ENCODE assay signal across 19 cellular contexts in genomic region chr17:66460558-66460957, GRCh38.
DNase-seq lines count a peak whose midpoint lies in the region; ATAC-seq and TF ChIP-seq lines count a peak whose summit lies in the region.
"Had no signal": no experiment of that assay in that cellular context is flagged by ENCODE, and none has a peak within 500 bp of the region (broad histone marks: within the 10 kb centered on the region; RNA-seq: fewer than 3 reads in every experiment).

No MANE protein-coding gene starts in this region.

- CTCF ChIA-PET in RWPE1 (lab: Yijun Ruan, JAX), result no interaction called here
- CTCF ChIA-PET in WTC11 (lab: Charles Lee), result no interaction called here

- DNase-seq in CD14-positive monocyte (ENCODE audit: low spot score) (no peak), RWPE1 (ENCODE audit: low spot score) (no peak), foreskin keratinocyte (peak in 1 of 2 donors; percentile 17), NCI-H2107 treated with DMSO at 0.1 percent for 48 hours (lab: John Stamatoyannopoulos, UW; ENCODE audit: unreplicated experiment) (no peak), WTC11 (ENCODE audit: low spot score) (no peak), type B pancreatic cell (ENCODE audit: extremely low spot score, unreplicated experiment) (no peak)
- DNase-seq: aorta; CD8-positive, alpha-beta T cell; cerebellar nuclear complex; heart left ventricle; naive thymus-derived CD4-positive, alpha-beta T cell; NCI-H1930; NCI-H446 treated with DMSO at 0.1 percent for 48 hours; stimulated activated CD4-positive, alpha-beta T cell treated with anti-CD3 and anti-CD28 coated beads, Interleukin-4, amount 100 ng/mL, for 24 hours; T-cell had no signal

- H3K27me3 Mint-ChIP-seq in CD14-positive monocyte (ENCODE audit: low read depth in 3 of 3) (no peaks in the 10 kb centered on the region), WTC11 (ENCODE audit: low read depth) (peaks cover 50% of the 10 kb centered on the region), type B pancreatic cell (no peaks in the 10 kb centered on the region)
- H3K27me3 Mint-ChIP-seq: naive thymus-derived CD4-positive, alpha-beta T cell; T-cell had no signal

- H3K4me3 ChIP-seq in skeletal muscle satellite cell (ENCODE audit: low read length), result peak overlapping the region; percentile 10
- H3K4me3 ChIP-seq: heart left ventricle, K562 had no signal

- H3K27ac Mint-ChIP-seq in CD14-positive monocyte (peak overlapping the region; percentile 84 to 93 (median 89)), WTC11 (no peak overlapping the region), type B pancreatic cell (no peak overlapping the region)
- H3K27ac Mint-ChIP-seq: CD8-positive, alpha-beta T cell had no signal

- ATAC-seq in foreskin keratinocyte (no peak), HG03460 (IDR thresholded peaks at IDR 0.05; ENCODE audit: unreplicated experiment) (no peak), WTC11 (no peak)
- ATAC-seq: CD8-positive, alpha-beta T cell; K562; T-cell had no signal

- intact Hi-C loops in CD14-positive monocyte (cut with micrococcal nuclease), result loop anchor here in 1 of 2 donors (1.0 kb wide), 1 partner anchor 8 kb away; no protein-coding TSS in a partner anchor

- peaks cover 39% of the 10 kb centered on the region for H3K4me1 ChIP-seq in foreskin keratinocyte
- H3K4me1 ChIP-seq in skeletal muscle satellite cell (ENCODE audit: control insufficient read depth, insufficient read depth, low read length), result peaks cover 49% of the 10 kb centered on the region
- H3K4me1 ChIP-seq: parathyroid adenoma had no signal

- H3K9me3 Mint-ChIP-seq in CD14-positive monocyte (peaks cover 7 to 13% (median 11%) of the 10 kb centered on the region in 7 donors), WTC11 (peaks cover 10% of the 10 kb centered on the region), type B pancreatic cell (no peaks in the 10 kb centered on the region)

- TF ChIP-seq CTCF in CD14-positive monocyte (IDR thresholded peaks at IDR 0.05), result no peak
- no peak for TF ChIP-seq CTCF in RWPE1 (conservative IDR thresholded peaks at IDR 0.05; ENCODE audit: low read depth)
- TF ChIP-seq CTCF in foreskin keratinocyte (conservative IDR thresholded peaks at IDR 0.05), result no peak
- TF ChIP-seq CTCF in WTC11 (IDR thresholded peaks at IDR 0.05), result no peak
- TF ChIP-seq CTCF in type B pancreatic cell (conservative IDR thresholded peaks at IDR 0.05), result no peak

- H3K4me1 Mint-ChIP-seq in CD14-positive monocyte (peaks cover 55% of the 10 kb centered on the region), WTC11 (peaks cover under 1% of the 10 kb centered on the region; the same call in 1 of the 2 replicates), type B pancreatic cell (ENCODE audit: unreplicated experiment) (peaks cover 12% of the 10 kb centered on the region)

- no peaks in the 10 kb centered on the region for H3K9me3 ChIP-seq in skeletal muscle satellite cell (replicated peaks; ENCODE audit: low read length)

- H3K4me3 Mint-ChIP-seq in CD14-positive monocyte (peak overlapping the region in 1 of 2 donors; percentile 39), WTC11 (no peak overlapping the region), type B pancreatic cell (no peak overlapping the region)
- H3K4me3 Mint-ChIP-seq: CD8-positive, alpha-beta T cell; T-cell had no signal

- peaks cover 3% of the 10 kb centered on the region for H3K36me3 ChIP-seq in skeletal muscle satellite cell (ENCODE audit: insufficient read depth, low read length)
- H3K36me3 ChIP-seq: heart left ventricle had no signal

- peak overlapping the region; percentile 53 for H3K4me2 ChIP-seq in skeletal muscle satellite cell (ENCODE audit: low read length)

- peak overlapping the region; percentile 40 for H3K9ac ChIP-seq in skeletal muscle satellite cell (ENCODE audit: low read depth, low read length)
- H3K9ac ChIP-seq: parathyroid adenoma had no signal

- no peaks in the 10 kb centered on the region for H3K27me3 ChIP-seq in foreskin keratinocyte
- H3K27me3 ChIP-seq in skeletal muscle satellite cell (ENCODE audit: control insufficient read depth, insufficient read depth, low read length), result no peaks in the 10 kb centered on the region
- H3K27me3 ChIP-seq: heart left ventricle had no signal

- POLR2A ChIA-PET in RWPE1 (lab: Yijun Ruan, JAX; ENCODE audit: low non-redundant PET), result no interaction called here
- POLR2A ChIA-PET in WTC11 (lab: Charles Lee), result no interaction called here

- peaks cover 7 to 23% of the 10 kb centered on the region in 2 donors for H3K36me3 Mint-ChIP-seq in CD14-positive monocyte
- peaks cover 11% of the 10 kb centered on the region for H3K36me3 Mint-ChIP-seq in WTC11
- no peaks in the 10 kb centered on the region for H3K36me3 Mint-ChIP-seq in type B pancreatic cell

- H3K27ac ChIP-seq in RWPE1, result peak overlapping the region; percentile 90
- H3K27ac ChIP-seq in foreskin keratinocyte, result peak overlapping the region; percentile 11
- H3K27ac ChIP-seq: parathyroid adenoma had no signal

TF ChIP-seq in WTC11, 78 proteins besides CTCF, POLR2A, EP300 and RAD21:
- no peak for TF ChIP-seq AR (CRISPR knock-in tag; IDR thresholded peaks at IDR 0.05)
- TF ChIP-seq ZNF425 (CRISPR knock-in tag; conservative IDR thresholded peaks at IDR 0.05), result no peak
- TF ChIP-seq SP1 (CRISPR knock-in tag; conservative IDR thresholded peaks at IDR 0.05), result no peak
- no peak for TF ChIP-seq IRF1 (CRISPR knock-in tag; IDR thresholded peaks at IDR 0.05)
- TF ChIP-seq JUN (CRISPR knock-in tag; IDR thresholded peaks at IDR 0.05), result no peak
- TF ChIP-seq ZNF219 (CRISPR knock-in tag; IDR thresholded peaks at IDR 0.05; ENCODE audit: borderline replicate concordance), result no peak
- TF ChIP-seq ETV6 (CRISPR knock-in tag; IDR thresholded peaks at IDR 0.05), result no peak
- TF ChIP-seq NFE2L1 (CRISPR knock-in tag; IDR thresholded peaks at IDR 0.05), result no peak
- no peak for TF ChIP-seq GTF2I (CRISPR knock-in tag; conservative IDR thresholded peaks at IDR 0.05)
- TF ChIP-seq MXD4 (CRISPR knock-in tag; IDR thresholded peaks at IDR 0.05; ENCODE audit: borderline replicate concordance), result no peak
- no peak for TF ChIP-seq ZNF671 (CRISPR knock-in tag; IDR thresholded peaks at IDR 0.05)
- TF ChIP-seq OVOL2 (CRISPR knock-in tag; IDR thresholded peaks at IDR 0.05; ENCODE audit: borderline replicate concordance), result no peak
- no peak for TF ChIP-seq NR2C2 (CRISPR knock-in tag; IDR thresholded peaks at IDR 0.05)
- no peak for TF ChIP-seq ZMAT4 (CRISPR knock-in tag; IDR thresholded peaks at IDR 0.05)
- no peak for TF ChIP-seq NR1H2 (CRISPR knock-in tag; IDR thresholded peaks at IDR 0.05)
- TF ChIP-seq TEAD1 (CRISPR knock-in tag; IDR thresholded peaks at IDR 0.05), result no peak

Comparison
In these comparisons a context has a peak if more than half of its experiments do, and no peak if none do; other contexts are left out.
1. H3K27ac Mint-ChIP-seq: peak in CD14-positive monocyte (7 of 7); none in WTC11 (single experiment) and type B pancreatic cell (single experiment).